Comparison of ENCODE assay signal across 8 cellular contexts in genomic region chr17:4796550-4796915, GRCh38. TPM values are rescaled to one million over a fixed set of nuclear protein-coding genes. Genes with fewer than 3 reads are reported as not detected.
DNase-seq lines count a peak whose midpoint lies in the region; ATAC-seq and TF ChIP-seq lines count a peak whose summit lies in the region.

No MANE protein-coding gene starts in this region.

- H3K9me3 Mint-ChIP-seq in activated T-cell treated with anti-CD3 and anti-CD28 coated beads, Interleukin-2, amount 50 U/mL, for 24 hours, result no peaks in the 10 kb centered on the region
- H3K9me3 Mint-ChIP-seq in stimulated activated naive CD8-positive, alpha-beta T cell treated with anti-CD3 and anti-CD28 coated beads, Interleukin-15, Interleukin-2, amounts not matched to agents 100 ng/mL and 50 ng/mL, for 24 hours, result no peaks in the 10 kb centered on the region

- peak overlapping the region; percentile 80 for H2AFZ ChIP-seq in PC-9

- TF ChIP-seq POLR2A in breast epithelium (IDR thresholded peaks at IDR 0.05), result no peak

- peaks cover 22% of the 10 kb centered on the region for H3K79me2 ChIP-seq in PC-9 (ENCODE audit: low read depth)

- H3K4me1 ChIP-seq in PC-9 (replicated peaks; ENCODE audit: insufficient read depth) (0 out of 2 replicates have a peak, but pooled peaks cover 6% of the 10 kb centered on the region), breast epithelium (peaks cover 0 to 7% of the 10 kb centered on the region in 2 donors)

- peaks cover 20% of the 10 kb centered on the region for H3F3A ChIP-seq in PC-9 (ENCODE audit: insufficient read depth, low read depth)

- H3K27ac Mint-ChIP-seq in activated T-cell treated with anti-CD3 and anti-CD28 coated beads, Interleukin-2, amount 50 U/mL, for 24 hours, result peak overlapping the region; percentile 99
- H3K27ac Mint-ChIP-seq in stimulated activated naive CD8-positive, alpha-beta T cell treated with anti-CD3 and anti-CD28 coated beads, Interleukin-15, Interleukin-2, amounts not matched to agents 100 ng/mL and 50 ng/mL, for 24 hours, result peak overlapping the region; percentile 98

- peak overlapping the region; percentile 95 for H3K4me2 ChIP-seq in PC-9

- TF ChIP-seq CTCF in PC-9 (conservative IDR thresholded peaks at IDR 0.05), result no peak
- TF ChIP-seq CTCF in breast epithelium (IDR thresholded peaks at IDR 0.05), result no peak

- H3K4me1 Mint-ChIP-seq in activated T-cell treated with anti-CD3 and anti-CD28 coated beads, Interleukin-2, amount 50 U/mL, for 24 hours (ENCODE audit: low read depth), result peaks cover 26% of the 10 kb centered on the region
- H3K4me1 Mint-ChIP-seq in stimulated activated naive CD8-positive, alpha-beta T cell treated with anti-CD3 and anti-CD28 coated beads, Interleukin-15, Interleukin-2, amounts not matched to agents 100 ng/mL and 50 ng/mL, for 24 hours (ENCODE audit: low read depth), result peaks cover 21% of the 10 kb centered on the region

- no peaks in the 10 kb centered on the region for H4K20me1 ChIP-seq in PC-9 (ENCODE audit: insufficient read depth)

- H3K4me3 Mint-ChIP-seq in activated T-cell treated with anti-CD3 and anti-CD28 coated beads, Interleukin-2, amount 50 U/mL, for 24 hours, result peak overlapping the region; percentile 97
- peak overlapping the region; percentile 100 for H3K4me3 Mint-ChIP-seq in stimulated activated naive CD8-positive, alpha-beta T cell treated with anti-CD3 and anti-CD28 coated beads, Interleukin-15, Interleukin-2, amounts not matched to agents 100 ng/mL and 50 ng/mL, for 24 hours

- H3K9me2 ChIP-seq in PC-9 (ENCODE audit: insufficient read depth), result no peaks in the 10 kb centered on the region

- H3K27ac ChIP-seq in PC-9 (peak overlapping the region; percentile 33), breast epithelium (peak overlapping the region; percentile 79 to 88), layer of hippocampus (ENCODE audit: low read depth, low read length) (peak overlapping the region; percentile 88)

- no peaks in the 10 kb centered on the region for H3K27me3 Mint-ChIP-seq in activated T-cell treated with anti-CD3 and anti-CD28 coated beads, Interleukin-2, amount 50 U/mL, for 24 hours
- H3K27me3 Mint-ChIP-seq in stimulated activated naive CD8-positive, alpha-beta T cell treated with anti-CD3 and anti-CD28 coated beads, Interleukin-15, Interleukin-2, amounts not matched to agents 100 ng/mL and 50 ng/mL, for 24 hours, result peaks cover 4% of the 10 kb centered on the region

- intact Hi-C loops in PC-9 (cut with micrococcal nuclease; ENCODE audit: unreplicated experiment), result loop anchor here (2.0 to 10.0 kb wide), 3 partner anchors 51 to 232 kb away; partner anchors contain the start of gene GGT6
- intact Hi-C loops in breast epithelium (cut with DNase I; ENCODE audit: low total_unique reads), result no loop called here

- H3K36me3 ChIP-seq in PC-9 (ENCODE audit: low read depth), result peaks cover 12% of the 10 kb centered on the region; the same call in 1 of the 2 replicates
- no peaks in the 10 kb centered on the region for H3K36me3 ChIP-seq in breast epithelium

- H3K4me3 ChIP-seq in PC-9 (peak overlapping the region; percentile 82), breast epithelium (peak overlapping the region; percentile 78 to 87 (median 86))

- H3K27me3 ChIP-seq in PC-9 (ENCODE audit: insufficient read depth, low read depth) (no peaks in the 10 kb centered on the region), breast epithelium (no peaks in the 10 kb centered on the region), layer of hippocampus (ENCODE audit: control insufficient read depth, insufficient read depth, low read length) (no peaks in the 10 kb centered on the region)

- DNase-seq in activated T-cell treated with anti-CD3 and anti-CD28 coated beads, Interleukin-2, amount 50 U/mL, for 24 hours, result peak; percentile 56
- DNase-seq in activated T-cell treated with anti-CD3 and anti-CD28 coated beads for 4 hours (no peak), PC-9 (peak in 1 of 2 experiments; percentile 41), breast epithelium (ENCODE audit: low spot score in 2 of 2) (no peak)

- H3K36me3 Mint-ChIP-seq in activated T-cell treated with anti-CD3 and anti-CD28 coated beads, Interleukin-2, amount 50 U/mL, for 24 hours (ENCODE audit: low read depth), result peaks cover 39% of the 10 kb centered on the region
- H3K36me3 Mint-ChIP-seq in stimulated activated naive CD8-positive, alpha-beta T cell treated with anti-CD3 and anti-CD28 coated beads, Interleukin-15, Interleukin-2, amounts not matched to agents 100 ng/mL and 50 ng/mL, for 24 hours (ENCODE audit: low read depth), result peaks cover 22% of the 10 kb centered on the region

- CTCF ChIA-PET in PC-9 (lab: Charles Lee), result interaction anchor here (0.8 kb wide), 1 partner anchor 106 kb away, joined by 3 read pairs; the partner anchor contains the start of gene CHRNE

- H3K9me3 ChIP-seq in PC-9 (ENCODE audit: insufficient read depth, low read depth), result no peaks in the 10 kb centered on the region
- no peaks in the 10 kb centered on the region for H3K9me3 ChIP-seq in breast epithelium

- no TSS peak for BruUV-seq in PC-9 (replicated peaks; lab: Mats Ljungman, UMichigan)

- POLR2A ChIA-PET in PC-9 (lab: Charles Lee; ENCODE audit: unreplicated experiment), result interaction anchor here (1.0 kb wide), 2 partner anchors 36 to 87 kb away, joined by 3 to 6 read pairs; partner anchors contain the start of gene MINK1

- no peak for ATAC-seq in GM21529 (IDR thresholded peaks at IDR 0.05; ENCODE audit: unreplicated experiment)
- no peak for ATAC-seq in GM19324 (IDR thresholded peaks at IDR 0.05; ENCODE audit: low FRiP score, unreplicated experiment)

RNA-seq across cellular contexts. Expression of gene PSMB6, which starts 0.6 kb away (rescaled TPM):
- total RNA-seq in PC-9 (2021), result 214 and 326 TPM in 2 replicates
- total RNA-seq in breast epithelium, result 100 to 1,000 TPM; 133 to 183 (median 164) TPM

RNA-seq across cellular contexts. Expression of gene GLTPD2, which starts 7.8 kb away (rescaled TPM):
- total RNA-seq in PC-9 (2021), result not detected in 2 replicates
- not detected for total RNA-seq in breast epithelium

RNA-seq across cellular contexts. Expression of gene VMO1, which starts 10.4 kb away (rescaled TPM):
- total RNA-seq in PC-9 (2021) (3.6 and 4.1 TPM in 2 replicates), breast epithelium (1 to 10 TPM in 2 of 3 donors, under 1 TPM in 1; 0.98 to 5.0 (median 2.6) TPM)

RNA-seq across cellular contexts. Expression of gene PLD2, which starts 10.4 kb away (rescaled TPM):
- total RNA-seq in PC-9 (2021) (95.5 and 116 TPM in 2 replicates), breast epithelium (10 to 100 TPM; 17.1 to 40.6 (median 30.3) TPM)

Comparison
In these comparisons a context has a peak if more than half of its experiments do, and no peak if none do; other contexts are left out.
1. H3K27ac ChIP-seq: peak in every context shown above with its lines; median percentile 88 in layer of hippocampus; 84 in breast epithelium; 33 in PC-9.